ENCODE assay signal across 18 cellular contexts in the genomic region with DNA sequence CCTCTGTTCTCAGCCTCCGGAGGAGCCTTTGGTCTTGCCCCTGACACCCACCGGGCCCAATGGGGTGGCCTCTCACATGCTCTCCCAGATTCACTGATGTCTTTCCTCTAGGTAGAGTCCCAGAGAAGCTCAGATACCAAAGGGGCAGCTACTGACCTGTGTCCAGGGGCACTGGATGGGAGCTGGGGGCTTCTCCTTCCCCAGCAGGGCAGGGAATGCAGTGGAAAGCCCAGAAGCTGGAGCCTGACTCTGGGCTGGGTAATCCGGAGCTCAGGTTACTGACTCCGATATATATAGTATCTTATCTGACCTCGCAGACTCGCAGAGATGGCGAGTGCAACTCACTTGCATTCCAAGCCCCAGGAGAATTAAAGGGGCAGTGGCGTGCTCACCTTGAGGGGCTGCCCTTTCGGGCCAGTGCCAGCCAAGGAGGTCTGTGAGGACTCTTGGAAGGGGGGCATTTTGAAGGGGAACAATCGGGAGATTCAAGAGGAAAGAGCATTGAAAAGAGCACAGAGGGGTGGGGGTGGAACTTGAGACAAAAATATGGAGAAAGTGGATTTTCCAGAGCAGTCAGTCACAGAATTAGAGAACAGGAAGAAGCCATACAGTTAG. TPM values are rescaled to one million over a fixed set of nuclear protein-coding genes. Genes with fewer than 3 reads are reported as not detected.
DNase-seq lines count a peak whose midpoint lies in the region; ATAC-seq, FAIRE-seq and TF ChIP-seq lines count a peak whose summit lies in the region.
"Had no signal": no experiment of that assay in that cellular context is flagged by ENCODE, and none has a peak within 500 bp of the region (broad histone marks: within the 10 kb centered on the region; RNA-seq: fewer than 3 reads in every experiment).

No MANE protein-coding gene starts in this region.

- no peak for DNase-seq in IMR-90
- DNase-seq in K562 (ENCODE audit: extremely low read depth in 1 of 4, low spot score in 3 of 4), result peak in 3 of 4 experiments; percentile 23 to 85 (median 64)
- no peak for DNase-seq in retinal pigment epithelial cell (ENCODE audit: low read depth)
- DNase-seq: activated T-cell treated with anti-CD3 and anti-CD28 coated beads, Interleukin-2, amount 50 U/mL, for 4 hours; amygdala; dermis blood vessel endothelial cell; NCI-H1417; stimulated activated CD4-positive, alpha-beta T cell treated with anti-CD3 and anti-CD28 coated beads, Interleukin-4, amount 100 ng/mL, for 1 hour; uterus had no signal

- H3K4me1 ChIP-seq in IMR-90 (ENCODE audit: control insufficient read depth, insufficient read depth, low read length) (peaks cover 26% of the 10 kb centered on the region), K562 (replicated peaks in 1 of 2; ENCODE audit: control insufficient read depth in 2 of 2, insufficient read depth in 2 of 2, low read length in 2 of 2) (peaks cover 64 to 72% of the 10 kb centered on the region in 2 experiments)

- CTCF ChIA-PET in IMR-90 (lab: Yijun Ruan, JAX) (no interaction called here), K562 (lab: Yijun Ruan, JAX; ENCODE audit: low intra/inter-chr PET ratio) (interaction anchor here (4.2 kb wide), 1 partner anchor 22 kb away, joined by 27 read pairs; no protein-coding TSS in a partner anchor)

- H3K79me1 ChIP-seq in IMR-90 (ENCODE audit: low read depth in 1 of 2, low read length in 2 of 2), result no peaks in the 10 kb centered on the region

- no peak overlapping the region for H4K91ac ChIP-seq in IMR-90 (ENCODE audit: insufficient read depth, low read depth, low read length)

- peak overlapping the region; percentile 61 for H2AFZ ChIP-seq in IMR-90 (replicated peaks; ENCODE audit: low read length, poor library complexity)
- 0 out of 2 replicates have a peak overlapping the region, but pooled peaks have one; percentile 57 for H2AFZ ChIP-seq in K562 (ENCODE audit: low read depth, low read length)

- no peak overlapping the region for H3K4ac ChIP-seq in IMR-90 (ENCODE audit: low read depth, low read length)

- H3K9me1 ChIP-seq in IMR-90 (ENCODE audit: insufficient read depth, low read length), result no peaks in the 10 kb centered on the region; the same call in 1 of the 2 replicates
- H3K9me1 ChIP-seq in K562 (ENCODE audit: control insufficient read depth, insufficient read depth, low read length), result no peaks in the 10 kb centered on the region

- POLR2A ChIA-PET in IMR-90 (lab: Charles Lee; ENCODE audit: unreplicated experiment) (no interaction called here), K562 (lab: Yijun Ruan, JAX) (interaction anchor here (0.6 to 6.0 kb wide), 10 partner anchors 11 to 284 kb away, joined by 3 to 34 read pairs (median 3); no protein-coding TSS in a partner anchor)

- no peak overlapping the region for H3K56ac ChIP-seq in IMR-90 (ENCODE audit: extremely low read depth, insufficient read depth, low read length)

- no peak overlapping the region for H4K5ac ChIP-seq in IMR-90 (ENCODE audit: low read depth, low read length)

- no peak overlapping the region for H3K18ac ChIP-seq in IMR-90 (ENCODE audit: low read depth, low read length)

- no peak overlapping the region for H2BK5ac ChIP-seq in IMR-90 (ENCODE audit: low read depth, low read length, poor library complexity, severe bottlenecking)

- H2BK20ac ChIP-seq in IMR-90 (ENCODE audit: low read depth, low read length), result no peak overlapping the region; the same call in 1 of the 2 replicates

- dilution Hi-C loops in IMR-90 (cut with HindIII; ENCODE audit: low sequenced_read_pairs, unreplicated experiment), result no loop called here

- H3K27me3 ChIP-seq in IMR-90 (ENCODE audit: control insufficient read depth, insufficient read depth, low read length) (peaks cover 9% of the 10 kb centered on the region), K562 (ENCODE audit: control insufficient read depth in 2 of 2, insufficient read depth in 2 of 2, low read length in 2 of 2) (no peaks in the 10 kb centered on the region)
- H3K27me3 ChIP-seq: uterus had no signal

- peak; percentile 76 for FAIRE-seq in K562 (lab: Jason Lieb, UNC)

- H3K14ac ChIP-seq in IMR-90 (replicated peaks; ENCODE audit: low read depth, low read length), result no peak overlapping the region

- no peak for TF ChIP-seq POLR2A in IMR-90 (IDR thresholded peaks at IDR 0.05; ENCODE audit: low read depth, low read length)
- TF ChIP-seq POLR2A in K562 (conservative IDR thresholded peaks at IDR 0.05), result no peak

- intact Hi-C loops in IMR-90 (cut with micrococcal nuclease), result no loop called here
- intact Hi-C loops in K562 (cut with micrococcal nuclease), result loop anchor here (5.0 kb wide), 1 partner anchor 272 kb away; a partner anchor contains a TSS

- no peak overlapping the region for H2BK15ac ChIP-seq in IMR-90 (ENCODE audit: low read depth, low read length)

- TF ChIP-seq RAD21 in IMR-90 (IDR thresholded peaks at IDR 0.05; ENCODE audit: low read length), result no peak
- no peak for TF ChIP-seq RAD21 in K562 (CRISPR knock-in tag; conservative IDR thresholded peaks at IDR 0.05 in 1 of 2, IDR thresholded peaks at IDR 0.05 in 1 of 2)

- no peak; the same call in 1 of the 2 replicates for TF ChIP-seq EP300 in K562 (IDR thresholded peaks at IDR 0.05; ENCODE audit: low read length)

- no peak overlapping the region; the same call in none of the 2 replicates for H2AK5ac ChIP-seq in IMR-90 (ENCODE audit: low read depth, low read length)

- in situ Hi-C loops in IMR-90 (cut with MboI; ENCODE audit: low sequenced_read_pairs), result no loop called here
- in situ Hi-C loops in K562 (cut with MboI), result no loop called here

- WGBS in IMR-90 (ENCODE audit: extremely low coverage in 2 of 2, insufficient read length in 1 of 2), 2 experiments, result 46% methylated on average over 4 of the region's 10 CpGs; no CpG with 5 or more reads in 1 of the 2 experiments
- under 1% methylated on average over 9 of the region's 10 CpGs for WGBS in K562 (ENCODE audit: insufficient coverage, low coverage, missing lambda C conversion rate)

- TF ChIP-seq CTCF in IMR-90 (conservative IDR thresholded peaks at IDR 0.05; ENCODE audit: low read depth, low read length) (no peak), K562 (IDR thresholded peaks at IDR 0.05 in 2 of 3, conservative IDR thresholded peaks at IDR 0.05 in 1 of 3; ENCODE audit: insufficient read depth in 2 of 3, low read depth in 1 of 3, low read length in 3 of 3) (no peak), retinal pigment epithelial cell (conservative IDR thresholded peaks at IDR 0.05; ENCODE audit: low read depth, low read length) (no peak)

- H3K4me3 ChIP-seq in IMR-90 (ENCODE audit: insufficient read depth, low read depth, low read length) (no peak overlapping the region), K562 (peak overlapping the region; percentile 26), iPS-18c (ENCODE audit: insufficient read depth, low read depth, low read length) (peak overlapping the region; percentile 22; the same call in 1 of the 2 replicates), retinal pigment epithelial cell (ENCODE audit: low read length) (peak overlapping the region; percentile 25)
- H3K4me3 ChIP-seq: uterus had no signal

- BruUV-seq in IMR-90 (replicated peaks; lab: Mats Ljungman, UMichigan), result no TSS peak
- no TSS peak for BruUV-seq in K562 (replicated peaks; lab: Mats Ljungman, UMichigan)

- no peak overlapping the region for H3K9ac ChIP-seq in IMR-90 (ENCODE audit: low read depth, low read length)
- peak overlapping the region; percentile 66 to 73 for H3K9ac ChIP-seq in K562 (ENCODE audit: insufficient read depth in 1 of 2, low read depth in 2 of 2, low read length in 2 of 2)

- H3K9me3 ChIP-seq in IMR-90 (ENCODE audit: control insufficient read depth, insufficient read depth, low read length) (no peaks in the 10 kb centered on the region), K562 (replicated peaks; ENCODE audit: control insufficient read depth, insufficient read depth, low read depth, low read length) (no peaks in the 10 kb centered on the region; the same call in 1 of the 2 replicates), iPS-18c (ENCODE audit: control insufficient read depth, insufficient read depth, low read length) (no peaks in the 10 kb centered on the region)
- H3K9me3 ChIP-seq: uterus had no signal

- H3K27ac ChIP-seq in IMR-90 (ENCODE audit: insufficient read depth, low read length) (no peak overlapping the region), K562 (ENCODE audit: extremely low read depth, low read depth, low read length) (peak overlapping the region; percentile 72)
- H3K27ac ChIP-seq: uterus had no signal

- no peak overlapping the region for H3K23ac ChIP-seq in IMR-90 (ENCODE audit: low read depth, low read length)

- H3K4me2 ChIP-seq in IMR-90 (ENCODE audit: low read depth, low read length) (peak overlapping the region; percentile 15; the same call in 1 of the 2 replicates), K562 (ENCODE audit: insufficient read depth, low read length) (peak overlapping the region; percentile 71)

- no peak overlapping the region for H4K8ac ChIP-seq in IMR-90 (ENCODE audit: low read depth in 2 of 2, low read length in 2 of 2)

- ATAC-seq in IMR-90 (ENCODE audit: low read depth), result no peak
- ATAC-seq in K562, result peak; percentile 58
- no peak for ATAC-seq in GM18519 (IDR thresholded peaks at IDR 0.05; ENCODE audit: low FRiP score, unreplicated experiment)
- ATAC-seq in GM21423 (IDR thresholded peaks at IDR 0.05; ENCODE audit: unreplicated experiment), result no peak
- no peak for ATAC-seq in GM18867 (IDR thresholded peaks at IDR 0.05; ENCODE audit: unreplicated experiment)
- ATAC-seq: activated T-cell treated with anti-CD3 and anti-CD28 coated beads, Interleukin-2, amount 50 U/mL, for 4 hours; Panc1 had no signal

- H3K36me3 ChIP-seq in IMR-90 (ENCODE audit: control insufficient read depth, insufficient read depth, low read length) (no peaks in the 10 kb centered on the region), K562 (ENCODE audit: control insufficient read depth, insufficient read depth, low read length) (peaks cover 10% of the 10 kb centered on the region; the same call in 1 of the 3 replicates)
- H3K36me3 ChIP-seq: uterus had no signal

- H4K20me1 ChIP-seq in IMR-90 (ENCODE audit: insufficient read depth, low read length), result no peaks in the 10 kb centered on the region
- H4K20me1 ChIP-seq in K562 (replicated peaks; ENCODE audit: control insufficient read depth, insufficient read depth, low read length), result peaks cover 5% of the 10 kb centered on the region; the same call in 1 of the 2 replicates

- H2BK120ac ChIP-seq in IMR-90 (ENCODE audit: low read depth, low read length), result peak overlapping the region; percentile 27; the same call in 1 of the 2 replicates

- H3K79me2 ChIP-seq in K562 (ENCODE audit: control insufficient read depth, insufficient read depth, low read length), result peaks cover 25% of the 10 kb centered on the region

- H2AK9ac ChIP-seq in IMR-90 (replicated peaks; ENCODE audit: low read depth, low read length, poor library complexity), result peak overlapping the region; percentile 52

RNA-seq across cellular contexts. Expression of a gene that starts 2.5 kb away (rescaled TPM):
- total RNA-seq in IMR-90 (2012; rRNA removed), result under 0.01 and 0.18 TPM in 2 replicates
- 0.63 and 0.79 TPM in 2 replicates for polyA plus RNA-seq in IMR-90 (2012; rRNA removed)
- polyA plus RNA-seq in IMR-90 (2012; cell fraction: cytosol; rRNA removed), result 0.25 and 0.74 TPM in 2 replicates
- polyA plus RNA-seq in IMR-90 (2012; cell fraction: nucleus; rRNA removed; ENCODE audit: low replicate concordance), result 1.8 and 3.1 TPM in 2 replicates
- 6.9 and 13.7 TPM in 2 replicates for total RNA-seq in K562 (2011; cell fraction: chromatin; rRNA removed; ENCODE audit: low replicate concordance)
- 8.2 and 9.0 TPM in 2 replicates for total RNA-seq in K562 (2011; cell fraction: nucleolus; rRNA removed)
- total RNA-seq in K562 (2011; cell fraction: nucleoplasm; rRNA removed), result 6.3 and 7.4 TPM in 2 replicates
- 3.9 and 5.8 TPM in 2 replicates for total RNA-seq in K562 (2014; rRNA removed)
- total RNA-seq in K562 (2014; rRNA removed; fragmentation: Illumina TruSeq; extraction: Trizol), result 3.6 TPM in 2 replicates
- 2.8 and 3.6 TPM in 2 replicates for total RNA-seq in K562 (2015; rRNA removed; fragmentation: Illumina TruSeq; extraction: Trizol)
- total RNA-seq in K562 (2021), result 16.9 TPM in 2 replicates
- 3.6 and 5.0 TPM in 2 replicates for polyA plus RNA-seq in K562 (2011; rRNA removed)
- polyA plus RNA-seq in K562 (2011; cell fraction: cytosol; rRNA removed), result 4.5 and 4.7 TPM in 2 replicates
- 4.6 and 6.3 TPM in 2 replicates for polyA plus RNA-seq in K562 (2011; cell fraction: nucleus; rRNA removed)
- polyA plus RNA-seq in K562 (2012), result 6.9 and 8.6 TPM in 2 replicates
- 12.8 and 13.9 TPM in 2 replicates for polyA plus RNA-seq in K562 (2014; fragmentation: Illumina TruSeq; extraction: Trizol)
- 1 to 10 TPM; 3.4 to 5.8 TPM for polyA plus RNA-seq in K562 (2014; fragmentation: Nextera tagmentation; extraction: Ambion mirVana)
- polyA plus RNA-seq in K562 (2014; rRNA removed), result 4.0 and 9.5 TPM in 2 replicates
- 4.0 and 6.0 TPM in 2 replicates for polyA minus RNA-seq in K562 (2011; rRNA and poly(A)+ RNA removed)
- 7.5 and 9.8 TPM in 2 replicates for polyA minus RNA-seq in K562 (2011; cell fraction: cytosol; rRNA and poly(A)+ RNA removed)
- 4.6 and 4.7 TPM in 2 replicates for polyA minus RNA-seq in K562 (2011; cell fraction: nucleus; rRNA and poly(A)+ RNA removed)
- polyA plus RNA-seq: CD14-positive monocyte had no signal

RNA-seq across cellular contexts. Expression of a gene that starts 32.5 kb away (rescaled TPM):
- total RNA-seq in IMR-90 (2012; rRNA removed) (not detected in 2 replicates), K562 (2014; rRNA removed) (not detected in 2 replicates), K562 (2014; rRNA removed; fragmentation: Illumina TruSeq; extraction: Trizol) (not detected in 2 replicates), K562 (2015; rRNA removed; fragmentation: Illumina TruSeq; extraction: Trizol) (not detected in 2 replicates), K562 (2021) (not detected in 2 replicates)
- polyA plus RNA-seq in IMR-90 (2012; rRNA removed) (not detected in 2 replicates), K562 (2011; rRNA removed) (not detected in 2 replicates), K562 (2014; fragmentation: Illumina TruSeq; extraction: Trizol) (not detected in 2 replicates), K562 (2014; fragmentation: Nextera tagmentation; extraction: Ambion mirVana) (not detected), K562 (2014; rRNA removed) (not detected in 2 replicates)
- 0.02 and 0.05 TPM in 2 replicates for polyA plus RNA-seq in IMR-90 (2012; cell fraction: cytosol; rRNA removed)
- not detected in 2 replicates for polyA plus RNA-seq in IMR-90 (2012; cell fraction: nucleus; rRNA removed; ENCODE audit: low replicate concordance)
- total RNA-seq in K562 (2011; cell fraction: chromatin; rRNA removed; ENCODE audit: low replicate concordance), result not detected in 2 replicates
- not detected in 2 replicates for total RNA-seq in K562 (2011; cell fraction: nucleolus; rRNA removed)
- not detected in 2 replicates for total RNA-seq in K562 (2011; cell fraction: nucleoplasm; rRNA removed)
- not detected in 2 replicates for polyA plus RNA-seq in K562 (2011; cell fraction: cytosol; rRNA removed)
- polyA plus RNA-seq in K562 (2011; cell fraction: nucleus; rRNA removed), result not detected in 2 replicates
- not detected in 2 replicates for polyA plus RNA-seq in K562 (2012)
- not detected in 2 replicates for polyA minus RNA-seq in K562 (2011; rRNA and poly(A)+ RNA removed)
- not detected in 2 replicates for polyA minus RNA-seq in K562 (2011; cell fraction: cytosol; rRNA and poly(A)+ RNA removed)
- not detected in 2 replicates for polyA minus RNA-seq in K562 (2011; cell fraction: nucleus; rRNA and poly(A)+ RNA removed)
- total RNA-seq: activated T-cell treated with anti-CD3 and anti-CD28 coated beads, Interleukin-2, amount 50 U/mL, for 4 hours; dermis blood vessel endothelial cell; NCI-H460; renal cortical epithelial cell; T-helper 1 cell treated with Interleukin-12 subunit alpha and Interleukin-12 subunit beta and Interleukin-4 antibody, amounts not matched to agents 30 ng/mL and 1 ng/mL, for 36 hours had no signal
- polyA plus RNA-seq: CD14-positive monocyte had no signal

RNA-seq across cellular contexts. Expression of a gene that starts 38.3 kb away (rescaled TPM):
- total RNA-seq in IMR-90 (2012; rRNA removed) (1.9 and 2.0 TPM in 2 replicates), K562 (2014; rRNA removed) (0.18 and 0.82 TPM in 2 replicates), K562 (2014; rRNA removed; fragmentation: Illumina TruSeq; extraction: Trizol) (0.13 and 0.18 TPM in 2 replicates), K562 (2015; rRNA removed; fragmentation: Illumina TruSeq; extraction: Trizol) (0.22 TPM in 1 of 2 replicates, not detected in the other), K562 (2021) (0.47 and 0.65 TPM in 2 replicates)
- polyA plus RNA-seq in IMR-90 (2012; rRNA removed) (5.4 and 5.8 TPM in 2 replicates), K562 (2011; rRNA removed) (0.35 and 0.41 TPM in 2 replicates), K562 (2014; fragmentation: Illumina TruSeq; extraction: Trizol) (0.19 and 0.25 TPM in 2 replicates), K562 (2014; fragmentation: Nextera tagmentation; extraction: Ambion mirVana) (under 1 TPM in 1 of 2 experiments, not detected in 1; 0.07 TPM), K562 (2014; rRNA removed) (0.45 and 0.76 TPM in 2 replicates)
- polyA plus RNA-seq in IMR-90 (2012; cell fraction: cytosol; rRNA removed), result 5.1 and 9.5 TPM in 2 replicates
- 5.6 and 7.4 TPM in 2 replicates for polyA plus RNA-seq in IMR-90 (2012; cell fraction: nucleus; rRNA removed; ENCODE audit: low replicate concordance)
- total RNA-seq in K562 (2011; cell fraction: chromatin; rRNA removed; ENCODE audit: low replicate concordance), result 0.95 TPM in 1 of 2 replicates, not detected in the other
- 1.1 and 1.2 TPM in 2 replicates for total RNA-seq in K562 (2011; cell fraction: nucleolus; rRNA removed)
- total RNA-seq in K562 (2011; cell fraction: nucleoplasm; rRNA removed), result 0.88 TPM in 1 of 2 replicates, not detected in the other
- polyA plus RNA-seq in K562 (2011; cell fraction: cytosol; rRNA removed), result 0.46 and 1.2 TPM in 2 replicates
- 1.4 and 1.5 TPM in 2 replicates for polyA plus RNA-seq in K562 (2011; cell fraction: nucleus; rRNA removed)
- polyA plus RNA-seq in K562 (2012), result 0.35 and 0.79 TPM in 2 replicates
- 0.12 TPM in 1 of 2 replicates, not detected in the other for polyA minus RNA-seq in K562 (2011; rRNA and poly(A)+ RNA removed)
- not detected in 2 replicates for polyA minus RNA-seq in K562 (2011; cell fraction: cytosol; rRNA and poly(A)+ RNA removed)
- polyA minus RNA-seq in K562 (2011; cell fraction: nucleus; rRNA and poly(A)+ RNA removed), result 0.44 and 0.54 TPM in 2 replicates
- total RNA-seq: activated T-cell treated with anti-CD3 and anti-CD28 coated beads, Interleukin-2, amount 50 U/mL, for 4 hours; NCI-H460; T-helper 1 cell treated with Interleukin-12 subunit alpha and Interleukin-12 subunit beta and Interleukin-4 antibody, amounts not matched to agents 30 ng/mL and 1 ng/mL, for 36 hours had no signal
- polyA plus RNA-seq: CD14-positive monocyte had no signal

RNA-seq across cellular contexts. Expression of a gene that starts 44.0 kb away (rescaled TPM):
- 703 and 816 TPM in 2 replicates for total RNA-seq in IMR-90 (2012; rRNA removed)
- 1,657 and 2,603 TPM in 2 replicates for polyA plus RNA-seq in IMR-90 (2012; rRNA removed)
- polyA plus RNA-seq in IMR-90 (2012; cell fraction: cytosol; rRNA removed), result 329 and 2,274 TPM in 2 replicates
- polyA plus RNA-seq in IMR-90 (2012; cell fraction: nucleus; rRNA removed; ENCODE audit: low replicate concordance), result 846 and 954 TPM in 2 replicates
- total RNA-seq in K562 (2011; cell fraction: chromatin; rRNA removed; ENCODE audit: low replicate concordance), result 0.09 TPM in 1 of 2 replicates, not detected in the other
- total RNA-seq in K562 (2011; cell fraction: nucleolus; rRNA removed), result 0.17 and 0.39 TPM in 2 replicates
- total RNA-seq in K562 (2011; cell fraction: nucleoplasm; rRNA removed), result 0.07 and 0.38 TPM in 2 replicates
- 0.18 and 0.29 TPM in 2 replicates for total RNA-seq in K562 (2014; rRNA removed)
- total RNA-seq in K562 (2014; rRNA removed; fragmentation: Illumina TruSeq; extraction: Trizol), result 0.06 and 0.15 TPM in 2 replicates
- total RNA-seq in K562 (2015; rRNA removed; fragmentation: Illumina TruSeq; extraction: Trizol), result 0.07 and 0.08 TPM in 2 replicates
- 0.20 and 0.40 TPM in 2 replicates for total RNA-seq in K562 (2021)
- polyA plus RNA-seq in K562 (2011; rRNA removed), result not detected in 2 replicates
- 0.12 TPM in 1 of 2 replicates, not detected in the other for polyA plus RNA-seq in K562 (2011; cell fraction: cytosol; rRNA removed)
- 0.10 TPM in 1 of 2 replicates, not detected in the other for polyA plus RNA-seq in K562 (2011; cell fraction: nucleus; rRNA removed)
- not detected in 2 replicates for polyA plus RNA-seq in K562 (2012)
- not detected in 2 replicates for polyA plus RNA-seq in K562 (2014; fragmentation: Illumina TruSeq; extraction: Trizol)
- polyA plus RNA-seq in K562 (2014; fragmentation: Nextera tagmentation; extraction: Ambion mirVana), result not detected
- polyA plus RNA-seq in K562 (2014; rRNA removed), result not detected in 2 replicates
- polyA minus RNA-seq in K562 (2011; rRNA and poly(A)+ RNA removed), result 0.06 and 0.11 TPM in 2 replicates
- polyA minus RNA-seq in K562 (2011; cell fraction: cytosol; rRNA and poly(A)+ RNA removed), result not detected in 2 replicates
- polyA minus RNA-seq in K562 (2011; cell fraction: nucleus; rRNA and poly(A)+ RNA removed), result under 0.01 and 0.11 TPM in 2 replicates
- total RNA-seq: NCI-H460 had no signal
- polyA plus RNA-seq: CD14-positive monocyte had no signal

RNA-seq across cellular contexts. Expression of a gene that starts 44.6 kb away (rescaled TPM):
- total RNA-seq in IMR-90 (2012; rRNA removed) (3.4 and 3.6 TPM in 2 replicates), K562 (2014; rRNA removed) (7.3 and 10.0 TPM in 2 replicates), K562 (2014; rRNA removed; fragmentation: Illumina TruSeq; extraction: Trizol) (8.7 and 9.3 TPM in 2 replicates), K562 (2015; rRNA removed; fragmentation: Illumina TruSeq; extraction: Trizol) (12.7 and 13.9 TPM in 2 replicates), K562 (2021) (50.0 and 53.6 TPM in 2 replicates)
- polyA plus RNA-seq in IMR-90 (2012; rRNA removed) (36.7 and 38.1 TPM in 2 replicates), K562 (2011; rRNA removed) (16.3 and 27.7 TPM in 2 replicates), K562 (2014; fragmentation: Illumina TruSeq; extraction: Trizol) (39.5 and 48.8 TPM in 2 replicates), K562 (2014; fragmentation: Nextera tagmentation; extraction: Ambion mirVana) (1 to 10 TPM; 5.3 to 8.4 TPM), K562 (2014; rRNA removed) (25.9 and 26.7 TPM in 2 replicates)
- polyA plus RNA-seq in IMR-90 (2012; cell fraction: cytosol; rRNA removed), result 34.0 and 44.0 TPM in 2 replicates
- polyA plus RNA-seq in IMR-90 (2012; cell fraction: nucleus; rRNA removed; ENCODE audit: low replicate concordance), result 7.8 and 14.3 TPM in 2 replicates
- total RNA-seq in K562 (2011; cell fraction: chromatin; rRNA removed; ENCODE audit: low replicate concordance), result 18.1 and 52.5 TPM in 2 replicates
- 71.2 and 72.0 TPM in 2 replicates for total RNA-seq in K562 (2011; cell fraction: nucleolus; rRNA removed)
- 65.0 and 76.6 TPM in 2 replicates for total RNA-seq in K562 (2011; cell fraction: nucleoplasm; rRNA removed)
- polyA plus RNA-seq in K562 (2011; cell fraction: cytosol; rRNA removed), result 48.6 and 60.9 TPM in 2 replicates
- polyA plus RNA-seq in K562 (2011; cell fraction: nucleus; rRNA removed), result 20.0 and 26.8 TPM in 2 replicates
- 40.1 and 40.8 TPM in 2 replicates for polyA plus RNA-seq in K562 (2012)
- 24.3 and 29.3 TPM in 2 replicates for polyA minus RNA-seq in K562 (2011; rRNA and poly(A)+ RNA removed)
- polyA minus RNA-seq in K562 (2011; cell fraction: cytosol; rRNA and poly(A)+ RNA removed), result 44.8 and 51.4 TPM in 2 replicates
- 19.1 and 29.9 TPM in 2 replicates for polyA minus RNA-seq in K562 (2011; cell fraction: nucleus; rRNA and poly(A)+ RNA removed)

Comparison
In these comparisons a context has a peak if more than half of its experiments do, and no peak if none do; other contexts are left out.
1. DNase-seq: peak in K562 (3 of 4); none in IMR-90 (single experiment) and retinal pigment epithelial cell (single experiment).